In the genomic region with DNA sequence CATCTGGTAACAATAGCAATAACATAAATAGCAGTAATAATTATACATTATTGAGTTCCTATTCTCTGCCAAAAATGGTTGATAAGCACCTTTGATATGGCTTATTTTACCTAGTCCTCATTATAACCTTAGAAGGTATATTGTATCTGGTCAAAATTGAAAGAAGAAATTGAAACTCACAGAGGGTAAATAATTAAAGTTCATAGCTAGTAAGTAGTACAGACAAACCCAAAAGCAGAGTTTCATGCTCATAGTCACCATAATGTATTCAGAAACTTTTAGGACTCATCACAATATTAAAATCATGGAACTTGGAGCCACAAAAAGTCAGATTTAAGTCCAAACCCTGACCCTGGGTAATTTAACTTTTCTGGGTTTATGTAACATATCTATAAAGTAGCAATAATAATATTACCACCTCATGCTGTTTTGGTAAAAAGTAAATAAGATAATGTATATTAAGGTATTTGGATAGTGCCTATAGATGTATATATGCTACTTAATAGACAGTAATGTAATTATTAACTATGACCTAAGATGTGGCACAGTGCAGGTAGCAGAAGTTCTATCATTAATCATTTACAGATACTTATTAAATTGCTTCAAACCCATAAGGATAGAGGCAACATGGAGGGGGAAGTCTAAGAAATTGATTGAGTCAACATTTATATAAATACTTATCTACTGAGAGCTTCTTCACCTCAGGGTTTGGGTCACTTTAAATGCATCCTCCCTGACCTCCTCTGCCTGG, we compare ENCODE assay signal across 23 cellular contexts.
"Had no signal": no experiment of that assay in that cellular context is flagged by ENCODE, and none has a peak within 500 bp of the region (broad histone marks: within the 10 kb centered on the region; RNA-seq: fewer than 3 reads in every experiment).

No MANE protein-coding gene starts in this region.

- ATAC-seq: esophagus mucosa; gastrocnemius medialis; heart right ventricle; left cardiac atrium; left lung; left ventricle myocardium superior; lower lobe of right lung; mucosa of descending colon; naive thymus-derived CD8-positive, alpha-beta T cell had no signal

- H3K4me3 ChIP-seq: dorsolateral prefrontal cortex, esophagus squamous epithelium, gastrocnemius medialis, heart right ventricle, left lung, lower lobe of right lung, mucosa of descending colon had no signal

- H3K4me1 ChIP-seq: esophagus squamous epithelium, gastrocnemius medialis, heart right ventricle, left lung, lower lobe of right lung had no signal

- H3K27me3 ChIP-seq: gastrocnemius medialis, left lung had no signal

- H3K27ac ChIP-seq: dorsolateral prefrontal cortex, epithelial cell of prostate, esophagus squamous epithelium, gastrocnemius medialis, heart right ventricle, left lung, lower lobe of right lung had no signal

- H3K36me3 ChIP-seq: esophagus squamous epithelium, gastrocnemius medialis, heart right ventricle, left lung, lower lobe of right lung had no signal

- DNase-seq: dermis blood vessel endothelial cell; dorsolateral prefrontal cortex; effector CD4-positive, alpha-beta T cell; effector memory CD4-positive, alpha-beta T cell; erythroblast; esophagus squamous epithelium; foreskin fibroblast; foreskin melanocyte; gastrocnemius medialis; glutamatergic neuron; head of caudate nucleus; heart right ventricle; hippocampal formation; left cardiac atrium; left lung; left ventricle myocardium superior; lower lobe of right lung; mesenchymal stem cell; mucosa of descending colon; naive B cell; naive thymus-derived CD8-positive, alpha-beta T cell had no signal

- H3K9me3 ChIP-seq: esophagus squamous epithelium, gastrocnemius medialis, left lung, lower lobe of right lung, mucosa of descending colon had no signal
